Comparison of ENCODE assay signal across 12 cellular contexts in the genomic region with DNA sequence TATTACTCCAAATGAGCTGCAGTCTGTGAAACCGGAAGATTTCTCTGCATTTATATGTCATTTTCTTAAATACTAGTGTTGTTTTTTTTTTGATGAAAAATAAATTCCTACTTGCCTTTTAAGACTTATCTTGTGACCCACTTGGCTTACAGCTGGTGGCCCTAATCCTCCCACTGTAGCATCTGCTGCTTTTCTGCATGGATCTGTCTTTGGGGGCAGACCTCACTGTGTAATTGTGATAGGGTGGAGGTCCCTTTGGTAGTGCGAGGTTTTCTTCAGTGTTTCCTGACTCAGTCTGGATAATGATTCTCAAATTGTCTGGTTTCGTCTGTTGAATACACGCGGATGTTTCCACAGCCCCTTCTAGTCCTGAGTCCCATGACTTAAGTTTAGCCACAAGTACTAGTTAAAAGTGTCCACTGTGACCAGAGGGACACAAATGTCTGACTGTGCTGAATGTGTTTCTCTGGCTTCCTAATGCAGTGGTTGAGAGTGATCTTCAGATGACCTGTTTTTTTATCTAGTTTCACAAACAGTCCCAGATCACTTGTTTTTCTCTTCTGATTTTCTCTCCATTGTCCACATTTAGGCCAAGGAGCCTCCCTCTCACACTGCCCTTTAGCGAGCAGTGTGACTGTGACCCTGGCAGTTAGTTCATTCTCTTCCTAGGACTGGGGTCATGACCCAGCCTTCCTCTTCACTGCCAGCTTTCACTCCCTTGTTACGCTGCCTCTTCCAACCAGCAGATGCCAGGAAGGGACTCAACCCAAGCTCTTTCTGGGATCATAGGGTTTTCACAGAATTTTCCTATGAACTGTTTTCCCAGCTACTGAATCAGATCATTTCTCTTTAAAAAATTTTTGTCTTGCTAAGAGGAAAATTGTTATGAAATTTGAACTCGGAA.
A peak's percentile ranks its signal among the peaks of the same experiment; 100 is the strongest.
DNase-seq lines count a peak whose midpoint lies in the region; ATAC-seq and TF ChIP-seq lines count a peak whose summit lies in the region.
"Had no signal": no experiment of that assay in that cellular context is flagged by ENCODE, and none has a peak within 500 bp of the region (broad histone marks: within the 10 kb centered on the region; RNA-seq: fewer than 3 reads in every experiment).

No MANE protein-coding gene starts in this region.

- in situ Hi-C loops in SK-MEL-5 (cut with HindIII; ENCODE audit: low pct_unique_long_range_greater_than_20kb, low sequenced_read_pairs), result no loop called here

- no peaks in the 10 kb centered on the region for H4K20me1 ChIP-seq in BLaER1 treated with 17β-estradiol and CSF1 and Interleukin-3, amounts not matched to agents 10 nM and 100 nM

- WGBS in prostate gland, result 73% methylated on average over 8 of the region's 8 CpGs

- H3K4me2 ChIP-seq in BLaER1 treated with 17β-estradiol and CSF1 and Interleukin-3, amounts not matched to agents 10 nM and 100 nM, result peak overlapping the region; percentile 0 to 78 (median 19); a peak in 11 of 22 replicates

- ATAC-seq in GM21360 (IDR thresholded peaks at IDR 0.05; ENCODE audit: unreplicated experiment), result no peak

- peak; percentile 17 for DNase-seq in SK-MEL-5 (ENCODE audit: low read depth, low spot score)
- no peak for DNase-seq in left ventricle myocardium inferior
- DNase-seq in central memory CD4-positive, alpha-beta T cell, result no peak
- no peak for DNase-seq in NCI-H1105 treated with DMSO at 0.1 percent for 48 hours (lab: John Stamatoyannopoulos, UW)
- DNase-seq in prostate gland (ENCODE audit: low spot score), result no peak
- DNase-seq: effector CD8-positive, alpha-beta T cell; NCI-H1417 treated with DMSO at 0.1 percent for 48 hours; NK-92 treated with Interleukin-12 subunit alpha and Interleukin-12 subunit beta, amount 100 ng/mL, for 24 hours had no signal

- no peaks in the 10 kb centered on the region for H3K36me3 ChIP-seq in BLaER1 treated with 17β-estradiol and CSF1 and Interleukin-3, amounts not matched to agents 10 nM and 100 nM
- no peaks in the 10 kb centered on the region for H3K36me3 ChIP-seq in left ventricle myocardium inferior
- no peaks in the 10 kb centered on the region for H3K36me3 ChIP-seq in rectal smooth muscle tissue (ENCODE audit: control insufficient read depth, insufficient read depth, low read length)
- H3K36me3 ChIP-seq in prostate gland, result no peaks in the 10 kb centered on the region

- H3K9ac ChIP-seq in BLaER1 treated with 17β-estradiol and CSF1 and Interleukin-3, amounts not matched to agents 10 nM and 100 nM, result peak overlapping the region in 1 of 11 experiments; percentile 4; a peak in 1 of 22 replicates
- no peak overlapping the region for H3K9ac ChIP-seq in rectal smooth muscle tissue (ENCODE audit: low read length)

- TF ChIP-seq POLR2A in prostate gland (IDR thresholded peaks at IDR 0.05), result no peak

- no peaks in the 10 kb centered on the region for H3K9me3 ChIP-seq in BLaER1 treated with 17β-estradiol and CSF1 and Interleukin-3, amounts not matched to agents 10 nM and 100 nM (replicated peaks in 1 of 11)
- H3K9me3 ChIP-seq in left ventricle myocardium inferior (replicated peaks), result no peaks in the 10 kb centered on the region
- no peaks in the 10 kb centered on the region for H3K9me3 ChIP-seq in prostate gland

- no peak overlapping the region for H3K4me3 ChIP-seq in BLaER1 treated with 17β-estradiol and CSF1 and Interleukin-3, amounts not matched to agents 10 nM and 100 nM
- H3K4me3 ChIP-seq in left ventricle myocardium inferior, result no peak overlapping the region
- H3K4me3 ChIP-seq in rectal smooth muscle tissue (ENCODE audit: low read length), result peak overlapping the region; percentile 2
- H3K4me3 ChIP-seq in prostate gland, result no peak overlapping the region

- no peak for TF ChIP-seq CTCF in left ventricle myocardium inferior (IDR thresholded peaks at IDR 0.05; ENCODE audit: borderline replicate concordance)
- TF ChIP-seq CTCF in prostate gland (IDR thresholded peaks at IDR 0.05), result no peak

- H3K27me3 ChIP-seq in BLaER1 treated with 17β-estradiol and CSF1 and Interleukin-3, amounts not matched to agents 10 nM and 100 nM, result no peaks in the 10 kb centered on the region
- H3K27me3 ChIP-seq in left ventricle myocardium inferior (ENCODE audit: low read depth) (no peaks in the 10 kb centered on the region), rectal smooth muscle tissue (ENCODE audit: control insufficient read depth, insufficient read depth, low read length) (no peaks in the 10 kb centered on the region), prostate gland (replicated peaks; ENCODE audit: insufficient read depth) (no peaks in the 10 kb centered on the region)

- peaks cover 41 to 60% (median 49%) of the 10 kb centered on the region in 10 experiments for H3K4me1 ChIP-seq in BLaER1 treated with 17β-estradiol and CSF1 and Interleukin-3, amounts not matched to agents 10 nM and 100 nM
- H3K4me1 ChIP-seq in left ventricle myocardium inferior, result peaks cover 63% of the 10 kb centered on the region
- H3K4me1 ChIP-seq in rectal smooth muscle tissue (ENCODE audit: control insufficient read depth, insufficient read depth, low read length), result no peaks in the 10 kb centered on the region
- H3K4me1 ChIP-seq in prostate gland (replicated peaks), result no peaks in the 10 kb centered on the region

- H3K27ac ChIP-seq in BLaER1 treated with 17β-estradiol and CSF1 and Interleukin-3, amounts not matched to agents 10 nM and 100 nM, result peak overlapping the region in 2 of 11 experiments; percentile 22 to 41; a peak in 3 of 22 replicates
- H3K27ac ChIP-seq in left ventricle myocardium inferior (replicated peaks) (peak overlapping the region; percentile 74), rectal smooth muscle tissue (ENCODE audit: low read depth, low read length) (peak overlapping the region; percentile 55), prostate gland (peak overlapping the region in 1 of 2 donors; percentile 7)
- H3K27ac ChIP-seq: HL-60 had no signal

- intact Hi-C loops in left ventricle myocardium inferior (cut with micrococcal nuclease), result no loop called here
- intact Hi-C loops in prostate gland (cut with DNase I), result no loop called here
